8 cellular contexts compared by ENCODE assay signal in genomic region chr2:71100195-71100964, GRCh38. TPM values are rescaled to one million over a fixed set of nuclear protein-coding genes. Genes with fewer than 3 reads are reported as not detected.
A peak's percentile ranks its signal among the peaks of the same experiment; 100 is the strongest.
DNase-seq lines count a peak whose midpoint lies in the region; ATAC-seq and TF ChIP-seq lines count a peak whose summit lies in the region.

No MANE protein-coding gene starts in this region.

- no peak overlapping the region for H3K27ac ChIP-seq in GM23338 (ENCODE audit: low read depth)

- peaks cover 5% of the 10 kb centered on the region for H3K4me1 ChIP-seq in GM23338 (ENCODE audit: insufficient read depth)

- peak; percentile 60 for DNase-seq in CD14-positive monocyte (ENCODE audit: low spot score)
- DNase-seq in GM23338 (ENCODE audit: low spot score): peak; percentile 75
- DNase-seq in NCI-H2227 treated with DMSO at 0.1 percent for 48 hours (lab: John Stamatoyannopoulos, UW): peak; percentile 65
- DNase-seq in activated CD4-positive, alpha-beta T cell treated with anti-CD3 and anti-CD28 coated beads for 36 hours: peak; percentile 71
- DNase-seq in ecto neural progenitor cell (ENCODE audit: low spot score): peak; percentile 61
- peak; percentile 27 for DNase-seq in medulla oblongata (ENCODE audit: extremely low spot score)
- peak; percentile 12 to 26 for DNase-seq in stimulated activated CD8-positive, alpha-beta memory T cell treated with anti-CD3 and anti-CD28 coated beads, Interleukin-7, amount 100 ng/mL, for 4 hours (ENCODE audit: low read depth in 2 of 2)
- no peak for DNase-seq in KG1 (lab: John Stamatoyannopoulos, UW)

- H3K4me1 Mint-ChIP-seq in CD14-positive monocyte: peaks cover 18% of the 10 kb centered on the region
- H3K4me1 Mint-ChIP-seq in GM23338: peaks cover 14% of the 10 kb centered on the region
- no peaks in the 10 kb centered on the region for H3K4me1 Mint-ChIP-seq in activated CD4-positive, alpha-beta T cell treated with anti-CD3 and anti-CD28 coated beads for 36 hours

- H3K79me2 ChIP-seq in GM23338 (replicated peaks; ENCODE audit: insufficient read depth): no peaks in the 10 kb centered on the region

- peaks cover 0 to 4% (median 1%) of the 10 kb centered on the region in 3 donors for H3K27me3 Mint-ChIP-seq in CD14-positive monocyte (ENCODE audit: low read depth in 3 of 3)
- no peaks in the 10 kb centered on the region for H3K27me3 Mint-ChIP-seq in GM23338 (ENCODE audit: insufficient read depth, low read depth, poor library complexity)
- H3K27me3 Mint-ChIP-seq in activated CD4-positive, alpha-beta T cell treated with anti-CD3 and anti-CD28 coated beads for 36 hours: no peaks in the 10 kb centered on the region

- TF ChIP-seq CTCF in CD14-positive monocyte (IDR thresholded peaks at IDR 0.05) (peak; percentile 84), GM23338 (conservative IDR thresholded peaks at IDR 0.05; ENCODE audit: low read depth in 2 of 2) (peak; percentile 79 to 84)

- H3K36me3 ChIP-seq in GM23338 (ENCODE audit: insufficient read depth): no peaks in the 10 kb centered on the region

- H3F3A ChIP-seq in GM23338 (replicated peaks; ENCODE audit: low read depth): 0 out of 2 replicates have a peak, but pooled peaks cover 4% of the 10 kb centered on the region

- ATAC-seq in GM23338: peak; percentile 81
- peak; percentile 74 for ATAC-seq in activated CD4-positive, alpha-beta T cell treated with anti-CD3 and anti-CD28 coated beads for 36 hours

- no peaks in the 10 kb centered on the region for H4K20me1 ChIP-seq in GM23338 (replicated peaks; ENCODE audit: insufficient read depth)

- no peak overlapping the region for H3K4me3 ChIP-seq in GM23338

- H3K27me3 ChIP-seq in GM23338 (ENCODE audit: insufficient read depth): no peaks in the 10 kb centered on the region

- H3K36me3 Mint-ChIP-seq in CD14-positive monocyte (no peaks in the 10 kb centered on the region), GM23338 (ENCODE audit: low read depth) (peaks cover 5% of the 10 kb centered on the region; the same call in 1 of the 3 replicates)
- H3K36me3 Mint-ChIP-seq in activated CD4-positive, alpha-beta T cell treated with anti-CD3 and anti-CD28 coated beads for 36 hours (ENCODE audit: low read depth): no peaks in the 10 kb centered on the region

- H3K27ac Mint-ChIP-seq in CD14-positive monocyte (no peak overlapping the region), GM23338 (no peak overlapping the region)
- no peak overlapping the region for H3K27ac Mint-ChIP-seq in activated CD4-positive, alpha-beta T cell treated with anti-CD3 and anti-CD28 coated beads for 36 hours

- H3K9me3 Mint-ChIP-seq in CD14-positive monocyte (peaks cover 0 to 15% (median 3%) of the 10 kb centered on the region in 7 donors), GM23338 (peaks cover 15% of the 10 kb centered on the region)
- H3K9me3 Mint-ChIP-seq in activated CD4-positive, alpha-beta T cell treated with anti-CD3 and anti-CD28 coated beads for 36 hours (ENCODE audit: low read depth): no peaks in the 10 kb centered on the region

- no peak overlapping the region for H3K4me2 ChIP-seq in GM23338

- POLR2A ChIA-PET in activated CD4-positive, alpha-beta T cell treated with anti-CD3 and anti-CD28 coated beads for 36 hours (lab: Charles Lee): no interaction called here

- no peak overlapping the region for H3K4me3 Mint-ChIP-seq in CD14-positive monocyte
- H3K4me3 Mint-ChIP-seq in GM23338: no peak overlapping the region
- no peak overlapping the region for H3K4me3 Mint-ChIP-seq in activated CD4-positive, alpha-beta T cell treated with anti-CD3 and anti-CD28 coated beads for 36 hours

- H3K9me2 ChIP-seq in GM23338 (ENCODE audit: insufficient read depth): peaks cover 3% of the 10 kb centered on the region; the same call in 1 of the 2 replicates

- no peak overlapping the region for H2AFZ ChIP-seq in GM23338

- intact Hi-C loops in CD14-positive monocyte (cut with micrococcal nuclease): no loop called here
- intact Hi-C loops in activated CD4-positive, alpha-beta T cell treated with anti-CD3 and anti-CD28 coated beads for 36 hours (cut with DNase I, micrococcal nuclease): loop anchor here in 1 of 2 experiments (2.0 kb wide), 1 partner anchor 30 kb away; the partner anchor contains the start of genes MCEE and MPHOSPH10

- CTCF ChIA-PET in activated CD4-positive, alpha-beta T cell treated with anti-CD3 and anti-CD28 coated beads for 36 hours (lab: Charles Lee): interaction anchor here (0.7 to 4.0 kb wide), 23 partner anchors 9 to 354 kb away, joined by 3 to 27 read pairs (median 5); partner anchors contain the start of genes MCEE, MPHOSPH10 and NAGK

TF ChIP-seq in GM23338, 12 proteins besides CTCF, POLR2A, EP300 and RAD21:
- TF ChIP-seq CREB1 (CRISPR knock-in tag; IDR thresholded peaks at IDR 0.05; ENCODE audit: low read depth) (no peak), ZNF114 (CRISPR knock-in tag; IDR thresholded peaks at IDR 0.05) (0 out of 2 replicates have a peak, but pooled peaks have one; percentile 24), ZNF462 (CRISPR knock-in tag; IDR thresholded peaks at IDR 0.05) (peak; percentile 89)

RNA-seq across cellular contexts. Expression of gene MCEE, which starts 29.6 kb away (rescaled TPM):
- 10 to 100 TPM; 24.7 to 29.0 TPM for polyA plus RNA-seq in CD14-positive monocyte
- 8.4 and 9.9 TPM in 2 replicates for total RNA-seq in GM23338 (2014; rRNA removed; shearing (Covaris generic))
- 26.2 and 31.1 TPM in 2 replicates for polyA plus RNA-seq in GM23338 (2016; fragmentation: Nextera tagmentation; extraction: Ambion mirVana)
- total RNA-seq in activated CD4-positive, alpha-beta T cell treated with anti-CD3 and anti-CD28 coated beads for 36 hours: 10 to 100 TPM; 10.2 to 13.6 TPM

RNA-seq across cellular contexts. Expression of gene MPHOSPH10, which starts 30.1 kb away (rescaled TPM):
- polyA plus RNA-seq in CD14-positive monocyte: 1 to 10 TPM; 5.6 to 9.9 TPM
- total RNA-seq in GM23338 (2014; rRNA removed; shearing (Covaris generic)): 23.8 and 24.9 TPM in 2 replicates
- 53.7 and 64.8 TPM in 2 replicates for polyA plus RNA-seq in GM23338 (2016; fragmentation: Nextera tagmentation; extraction: Ambion mirVana)
- 10 to 100 TPM; 48.5 to 61.9 TPM for total RNA-seq in activated CD4-positive, alpha-beta T cell treated with anti-CD3 and anti-CD28 coated beads for 36 hours

RNA-seq across cellular contexts. Expression of gene NAGK, which starts 31.9 kb away (rescaled TPM):
- 100 to 1,000 TPM; 546 to 690 TPM for polyA plus RNA-seq in CD14-positive monocyte
- total RNA-seq in GM23338 (2014; rRNA removed; shearing (Covaris generic)): 24.3 and 55.6 TPM in 2 replicates
- 47.0 and 48.0 TPM in 2 replicates for polyA plus RNA-seq in GM23338 (2016; fragmentation: Nextera tagmentation; extraction: Ambion mirVana)
- total RNA-seq in activated CD4-positive, alpha-beta T cell treated with anti-CD3 and anti-CD28 coated beads for 36 hours: 10 to 100 TPM; 39.7 to 40.6 TPM
